ENCODE assay signal across 10 cellular contexts in the genomic region with DNA sequence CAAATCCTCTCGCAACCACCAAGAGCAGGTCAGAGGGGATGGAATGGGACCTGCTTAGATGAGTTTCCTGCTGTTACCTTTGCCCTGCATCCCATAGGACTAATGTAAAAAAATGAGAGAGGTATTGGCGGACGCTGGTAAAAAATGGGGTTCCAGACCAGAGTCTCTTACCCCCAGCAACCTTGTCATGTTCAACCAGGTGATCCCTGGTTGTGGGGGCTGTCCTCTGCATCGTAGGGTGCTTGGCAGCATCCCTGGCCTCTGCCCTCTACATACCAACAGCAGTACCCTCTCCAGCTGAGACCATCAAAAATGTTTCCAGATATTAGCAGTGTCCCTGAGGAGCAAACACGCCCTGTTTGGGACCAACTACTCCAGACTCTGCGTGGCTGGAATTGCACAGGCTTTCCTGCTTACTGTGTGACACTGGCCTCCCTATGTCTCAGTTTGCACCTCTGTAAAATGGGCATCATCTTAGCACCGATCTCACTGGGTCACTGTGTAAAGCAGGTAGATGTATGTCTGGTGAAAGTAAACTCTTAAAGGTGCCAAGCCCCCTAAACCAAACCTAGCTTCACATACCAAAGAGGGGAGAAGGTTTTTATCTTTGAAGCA. TPM values are rescaled to one million over a fixed set of nuclear protein-coding genes. Genes with fewer than 3 reads are reported as not detected.
DNase-seq lines count a peak whose midpoint lies in the region; ATAC-seq and TF ChIP-seq lines count a peak whose summit lies in the region.
"Had no signal": no experiment of that assay in that cellular context is flagged by ENCODE, and none has a peak within 500 bp of the region (broad histone marks: within the 10 kb centered on the region; RNA-seq: fewer than 3 reads in every experiment).

No MANE protein-coding gene starts in this region.

- no peak for ATAC-seq in T-helper 17 cell
- ATAC-seq in stimulated activated naive CD8-positive, alpha-beta T cell treated with anti-CD3 and anti-CD28 coated beads, Interleukin-15, amount 100 ng/mL, for 72 hours, result no peak

- H3K27ac Mint-ChIP-seq in T-helper 1 cell treated with Interleukin-12 subunit alpha and Interleukin-12 subunit beta and Interleukin-4 antibody, amounts not matched to agents 30 μg/mL and 1 μg/mL, for 36 hours, result peak overlapping the region; percentile 100
- H3K27ac Mint-ChIP-seq in T-helper 17 cell (peak overlapping the region; percentile 100), progenitor cell of endocrine pancreas (no peak overlapping the region)
- peak overlapping the region; percentile 100 for H3K27ac Mint-ChIP-seq in stimulated activated naive CD8-positive, alpha-beta T cell treated with anti-CD3 and anti-CD28 coated beads, Interleukin-15, amount 100 ng/mL, for 72 hours

- H3K9me3 ChIP-seq in T-helper 17 cell (ENCODE audit: control insufficient read depth, low read length, poor library complexity, severe bottlenecking), result no peaks in the 10 kb centered on the region

- no peak overlapping the region for H3K27ac ChIP-seq in caudate nucleus (ENCODE audit: low read depth, low read length)

- peaks cover 4% of the 10 kb centered on the region for H3K9me3 Mint-ChIP-seq in T-helper 1 cell treated with Interleukin-12 subunit alpha and Interleukin-12 subunit beta and Interleukin-4 antibody, amounts not matched to agents 30 μg/mL and 1 μg/mL, for 36 hours
- peaks cover 0 to 4% of the 10 kb centered on the region in 2 donors for H3K9me3 Mint-ChIP-seq in stimulated activated naive CD8-positive, alpha-beta T cell treated with anti-CD3 and anti-CD28 coated beads, Interleukin-15, amount 100 ng/mL, for 72 hours
- no peaks in the 10 kb centered on the region for H3K9me3 Mint-ChIP-seq in progenitor cell of endocrine pancreas (ENCODE audit: low read depth)

- TF ChIP-seq CTCF in foreskin fibroblast (IDR thresholded peaks at IDR 0.05; ENCODE audit: low read depth, low read length) (no peak), progenitor cell of endocrine pancreas (IDR thresholded peaks at IDR 0.05; ENCODE audit: unreplicated experiment) (no peak)

- no peaks in the 10 kb centered on the region for H3K27me3 Mint-ChIP-seq in T-helper 1 cell treated with Interleukin-12 subunit alpha and Interleukin-12 subunit beta and Interleukin-4 antibody, amounts not matched to agents 30 μg/mL and 1 μg/mL, for 36 hours (ENCODE audit: low read depth)
- no peaks in the 10 kb centered on the region for H3K27me3 Mint-ChIP-seq in T-helper 17 cell
- no peaks in the 10 kb centered on the region for H3K27me3 Mint-ChIP-seq in stimulated activated naive CD8-positive, alpha-beta T cell treated with anti-CD3 and anti-CD28 coated beads, Interleukin-15, amount 100 ng/mL, for 72 hours
- H3K27me3 Mint-ChIP-seq in progenitor cell of endocrine pancreas, result peaks cover 4% of the 10 kb centered on the region

- peak overlapping the region; percentile 66 to 67 for H3K4me3 ChIP-seq in foreskin fibroblast (ENCODE audit: low read depth in 1 of 2, low read length in 2 of 2)

- no peak for DNase-seq in T-helper 1 cell
- no peak for DNase-seq in T-helper 17 cell
- no peak for DNase-seq in foreskin fibroblast
- no peak for DNase-seq in stimulated activated naive CD8-positive, alpha-beta T cell treated with anti-CD3 and anti-CD28 coated beads, Interleukin-15, amount 100 ng/mL, for 72 hours
- DNase-seq in caudate nucleus (lab: John Stamatoyannopoulos, UW), result no peak
- no peak for DNase-seq in NCI-H2107 (lab: John Stamatoyannopoulos, UW)
- DNase-seq in progenitor cell of endocrine pancreas (ENCODE audit: low spot score, unreplicated experiment), result no peak
- DNase-seq: substantia nigra had no signal

- H3K4me1 Mint-ChIP-seq in T-helper 1 cell treated with Interleukin-12 subunit alpha and Interleukin-12 subunit beta and Interleukin-4 antibody, amounts not matched to agents 30 μg/mL and 1 μg/mL, for 36 hours (ENCODE audit: low read depth), result peaks cover 34% of the 10 kb centered on the region
- peaks cover 38% of the 10 kb centered on the region for H3K4me1 Mint-ChIP-seq in T-helper 17 cell
- peaks cover 49% of the 10 kb centered on the region for H3K4me1 Mint-ChIP-seq in stimulated activated naive CD8-positive, alpha-beta T cell treated with anti-CD3 and anti-CD28 coated beads, Interleukin-15, amount 100 ng/mL, for 72 hours
- peaks cover 2% of the 10 kb centered on the region for H3K4me1 Mint-ChIP-seq in progenitor cell of endocrine pancreas (ENCODE audit: low read depth)

- H3K4me3 Mint-ChIP-seq in T-helper 1 cell treated with Interleukin-12 subunit alpha and Interleukin-12 subunit beta and Interleukin-4 antibody, amounts not matched to agents 30 μg/mL and 1 μg/mL, for 36 hours, result peak overlapping the region; percentile 100
- H3K4me3 Mint-ChIP-seq in T-helper 17 cell (peak overlapping the region; percentile 100), progenitor cell of endocrine pancreas (ENCODE audit: low read depth) (no peak overlapping the region)
- H3K4me3 Mint-ChIP-seq in stimulated activated naive CD8-positive, alpha-beta T cell treated with anti-CD3 and anti-CD28 coated beads, Interleukin-15, amount 100 ng/mL, for 72 hours, result peak overlapping the region; percentile 100

- H3K36me3 Mint-ChIP-seq in T-helper 1 cell treated with Interleukin-12 subunit alpha and Interleukin-12 subunit beta and Interleukin-4 antibody, amounts not matched to agents 30 μg/mL and 1 μg/mL, for 36 hours (ENCODE audit: low read depth), result peaks cover 49% of the 10 kb centered on the region
- H3K36me3 Mint-ChIP-seq in T-helper 17 cell (ENCODE audit: low read depth), result peaks cover 9% of the 10 kb centered on the region
- H3K36me3 Mint-ChIP-seq in progenitor cell of endocrine pancreas (ENCODE audit: insufficient read depth), result no peaks in the 10 kb centered on the region

RNA-seq across cellular contexts. Expression of a gene that starts 1.5 kb away (rescaled TPM):
- total RNA-seq in T-helper 17 cell, result 10 to 100 TPM; 42.7 to 44.8 TPM
- total RNA-seq in progenitor cell of endocrine pancreas, result 0.07 TPM in 2 replicates

RNA-seq across cellular contexts. Expression of a gene that starts 32.6 kb away (rescaled TPM):
- total RNA-seq in T-helper 17 cell (not detected), progenitor cell of endocrine pancreas (not detected in 2 replicates)
- total RNA-seq: LHCN-M2 had no signal

Comparison
In these comparisons a context has a peak if more than half of its experiments do, and no peak if none do; other contexts are left out.
1. RNA of a gene that starts 1.5 kb away (total RNA-seq): 42.7 to 44.8 TPM in T-helper 17 cell; 0.07 TPM in progenitor cell of endocrine pancreas; every median in the first group is over 10 times any median in the second.